ENCODE assay signal across 16 cellular contexts in genomic region chr1:65339866-65340483, GRCh38. TPM values are rescaled to one million over a fixed set of nuclear protein-coding genes. Genes with fewer than 3 reads are reported as not detected.
A peak's percentile ranks its signal among the peaks of the same experiment; 100 is the strongest.
DNase-seq lines count a peak whose midpoint lies in the region; ATAC-seq and TF ChIP-seq lines count a peak whose summit lies in the region.
"Had no signal": no experiment of that assay in that cellular context is flagged by ENCODE, and none has a peak within 500 bp of the region (broad histone marks: within the 10 kb centered on the region; RNA-seq: fewer than 3 reads in every experiment).

No MANE protein-coding gene starts in this region.

- H3K4me3 ChIP-seq in fibroblast of pulmonary artery (replicated peaks; ENCODE audit: low read depth, low read length) (no peak overlapping the region), smooth muscle cell (no peak overlapping the region)
- H3K4me3 ChIP-seq: adrenal gland had no signal

- in situ Hi-C loops in ACHN (cut with HindIII; ENCODE audit: low pct_ligation_motif_present, low pct_unique_long_range_greater_than_20kb, low sequenced_read_pairs) = no loop called here

- no peaks in the 10 kb centered on the region for H4K20me1 ChIP-seq in smooth muscle cell (ENCODE audit: low read depth)

- H3K36me3 ChIP-seq in smooth muscle cell (ENCODE audit: low read depth) = no peaks in the 10 kb centered on the region
- H3K36me3 ChIP-seq: adrenal gland had no signal

- WGBS in smooth muscle cell (ENCODE audit: low lambda C conversion rate) = 92% methylated on average over 3 of the region's 3 CpGs

- H3K9me3 ChIP-seq in smooth muscle cell (replicated peaks; ENCODE audit: low read depth) = no peaks in the 10 kb centered on the region
- H3K9me3 ChIP-seq: adrenal gland had no signal

- no peaks in the 10 kb centered on the region for H3K79me2 ChIP-seq in smooth muscle cell (ENCODE audit: low read depth)

- H3K4me1 ChIP-seq in smooth muscle cell (ENCODE audit: low read depth) = no peaks in the 10 kb centered on the region
- H3K4me1 ChIP-seq: adrenal gland had no signal

- H3F3A ChIP-seq in smooth muscle cell (ENCODE audit: low read depth) = no peaks in the 10 kb centered on the region

- H3K4me2 ChIP-seq in smooth muscle cell = no peak overlapping the region

- no peak overlapping the region for H2AFZ ChIP-seq in smooth muscle cell (ENCODE audit: low read depth)

- ATAC-seq in HG03139 (IDR thresholded peaks at IDR 0.05; ENCODE audit: unreplicated experiment) = no peak

- no peak overlapping the region for H3K27ac ChIP-seq in substantia nigra (ENCODE audit: low read depth, low read length, poor library complexity, severe bottlenecking)
- no peak overlapping the region for H3K27ac ChIP-seq in smooth muscle cell (ENCODE audit: low read depth)
- H3K27ac ChIP-seq: adrenal gland had no signal

- no peaks in the 10 kb centered on the region for H3K27me3 ChIP-seq in smooth muscle cell (ENCODE audit: low read depth)
- H3K27me3 ChIP-seq: adrenal gland had no signal

- DNase-seq in ACHN (peak; percentile 10), HS-5 (ENCODE audit: low read depth) (peak; percentile 23), amniotic epithelial cell (ENCODE audit: low read depth) (peak; percentile 20), fibroblast of pulmonary artery (ENCODE audit: low read depth) (peak; percentile 25), NCI-H128 (lab: John Stamatoyannopoulos, UW; ENCODE audit: unreplicated experiment) (no peak), substantia nigra (lab: John Stamatoyannopoulos, UW) (no peak), smooth muscle cell (lab: John Stamatoyannopoulos, UW; ENCODE audit: unreplicated experiment) (no peak)
- DNase-seq: activated CD4-positive, alpha-beta T cell treated with anti-CD3 and anti-CD28 coated beads for 48 hours; activated T-cell treated with anti-CD3 and anti-CD28 coated beads, Interleukin-2, amount 50 U/mL, for 48 hours; adrenal gland; DND-41; Karpas-422; NCI-H187 treated with DMSO at 0.1 percent for 48 hours; SHP77; T1000 had no signal

- no peak overlapping the region for H3K9ac ChIP-seq in smooth muscle cell (ENCODE audit: low read depth)

- TF ChIP-seq CTCF in fibroblast of pulmonary artery (IDR thresholded peaks at IDR 0.05; ENCODE audit: low read length, missing control alignments) = no peak
- TF ChIP-seq CTCF in smooth muscle cell (IDR thresholded peaks at IDR 0.05; ENCODE audit: borderline replicate concordance, insufficient read depth, poor library complexity, severe bottlenecking) = no peak

RNA-seq across cellular contexts. Expression of gene DNAJC6, which starts 30.6 kb away (rescaled TPM):
- 3.2 and 7.8 TPM in 2 replicates for total RNA-seq in smooth muscle cell
- polyA plus RNA-seq in smooth muscle cell = 0.70 and 2.7 TPM in 2 replicates

Comparison
In these comparisons a context has a peak if more than half of its experiments do, and no peak if none do; other contexts are left out.
1. DNase-seq: peak in ACHN (single experiment), HS-5 (single experiment), amniotic epithelial cell (single experiment) and fibroblast of pulmonary artery (single experiment); none in NCI-H128 (single experiment), substantia nigra (0 of 49) and smooth muscle cell (single experiment).